ENCODE assay signal across 1 cellular context in genomic region chr17:58615768-58616659, GRCh38.
TF ChIP-seq lines count a peak whose summit lies in the region.

No MANE protein-coding gene starts in this region.

TF ChIP-seq in K562, 482 proteins besides CTCF, POLR2A, EP300 and RAD21 (continued from another document and continues in another):
- TF ChIP-seq MLLT1 (IDR thresholded peaks at IDR 0.05) = no peak
- no peak for TF ChIP-seq AFF1 (IDR thresholded peaks at IDR 0.05; ENCODE audit: low read depth in 1 of 2, partially characterized antibody in 2 of 2)
- no peak for TF ChIP-seq ARID3B (CRISPR knock-in tag; IDR thresholded peaks at IDR 0.05; ENCODE audit: borderline replicate concordance)
- no peak for TF ChIP-seq PCBP2 (IDR thresholded peaks at IDR 0.05; ENCODE audit: low read depth, low read length, poor library complexity, severe bottlenecking)
- no peak for TF ChIP-seq ZFP1 (CRISPR knock-in tag; IDR thresholded peaks at IDR 0.05)
- peak; percentile 52; the same call in 1 of the 2 replicates for TF ChIP-seq DPF2 (IDR thresholded peaks at IDR 0.05)
- no peak for TF ChIP-seq ZNF316 (IDR thresholded peaks at IDR 0.05)
- TF ChIP-seq RCOR1 (IDR thresholded peaks at IDR 0.05; ENCODE audit: borderline replicate concordance in 1 of 2, low read depth in 2 of 2, low read length in 2 of 2) = 0 out of 4 replicates have a peak, but pooled peaks of 1 of the 2 experiments have one; percentile 14
- TF ChIP-seq CREBBP (IDR thresholded peaks at IDR 0.05; ENCODE audit: low read depth, low read length) = no peak
- no peak for TF ChIP-seq HMG20B (CRISPR knock-in tag; IDR thresholded peaks at IDR 0.05)
- TF ChIP-seq NBN (IDR thresholded peaks at IDR 0.05; ENCODE audit: low read depth) = no peak
- no peak for TF ChIP-seq ZBTB12 (CRISPR knock-in tag; IDR thresholded peaks at IDR 0.05)
- TF ChIP-seq ZSCAN32 (CRISPR knock-in tag; IDR thresholded peaks at IDR 0.05) = no peak
- no peak for TF ChIP-seq RUNX1 (IDR thresholded peaks at IDR 0.05; ENCODE audit: low read depth)
- TF ChIP-seq SRSF9 (IDR thresholded peaks at IDR 0.05; ENCODE audit: borderline replicate concordance, low read depth, low read length) = no peak
- no peak for TF ChIP-seq CUX1 (CRISPR knock-in tag; IDR thresholded peaks at IDR 0.05)
- no peak for TF ChIP-seq LARP7 (IDR thresholded peaks at IDR 0.05)
- no peak for TF ChIP-seq BCLAF1 (IDR thresholded peaks at IDR 0.05; ENCODE audit: borderline replicate concordance in 1 of 2, control insufficient read depth in 1 of 2, low read depth in 2 of 2, low read length in 1 of 2)
- TF ChIP-seq CHD1 (IDR thresholded peaks at IDR 0.05; ENCODE audit: low read length) = no peak
- TF ChIP-seq PURB (CRISPR knock-in tag; IDR thresholded peaks at IDR 0.05; ENCODE audit: low read depth) = no peak
- TF ChIP-seq ZNF609 (CRISPR knock-in tag; IDR thresholded peaks at IDR 0.05; ENCODE audit: borderline replicate concordance) = no peak
- TF ChIP-seq TGIF2 (CRISPR knock-in tag; IDR thresholded peaks at IDR 0.05) = no peak
- TF ChIP-seq SMARCE1 (IDR thresholded peaks at IDR 0.05) = peak; percentile 45; the same call in 1 of the 2 replicates
- TF ChIP-seq ZNF384 (IDR thresholded peaks at IDR 0.05; ENCODE audit: low read depth, low read length) = peak; percentile 23; the same call in 1 of the 2 replicates
- no peak for TF ChIP-seq SIN3A (IDR thresholded peaks at IDR 0.05; ENCODE audit: borderline replicate concordance in 2 of 2, control insufficient read depth in 1 of 2, low read depth in 2 of 2, low read length in 2 of 2)
- TF ChIP-seq ZNF551 (CRISPR knock-in tag; IDR thresholded peaks at IDR 0.05) = no peak
- 0 out of 2 replicates have a peak, but pooled peaks have one; percentile 7 for TF ChIP-seq VEZF1 (CRISPR knock-in tag; IDR thresholded peaks at IDR 0.05)
- TF ChIP-seq PHB2 (IDR thresholded peaks at IDR 0.05; ENCODE audit: low read depth) = no peak
- TF ChIP-seq ILK (tag; IDR thresholded peaks at IDR 0.05; ENCODE audit: borderline replicate concordance, low read depth) = no peak
- peak; percentile 39; the same call in 1 of the 2 replicates for TF ChIP-seq ARID1B (IDR thresholded peaks at IDR 0.05)
- no peak for TF ChIP-seq TEAD2 (tag; IDR thresholded peaks at IDR 0.05)
